In the genomic region with DNA sequence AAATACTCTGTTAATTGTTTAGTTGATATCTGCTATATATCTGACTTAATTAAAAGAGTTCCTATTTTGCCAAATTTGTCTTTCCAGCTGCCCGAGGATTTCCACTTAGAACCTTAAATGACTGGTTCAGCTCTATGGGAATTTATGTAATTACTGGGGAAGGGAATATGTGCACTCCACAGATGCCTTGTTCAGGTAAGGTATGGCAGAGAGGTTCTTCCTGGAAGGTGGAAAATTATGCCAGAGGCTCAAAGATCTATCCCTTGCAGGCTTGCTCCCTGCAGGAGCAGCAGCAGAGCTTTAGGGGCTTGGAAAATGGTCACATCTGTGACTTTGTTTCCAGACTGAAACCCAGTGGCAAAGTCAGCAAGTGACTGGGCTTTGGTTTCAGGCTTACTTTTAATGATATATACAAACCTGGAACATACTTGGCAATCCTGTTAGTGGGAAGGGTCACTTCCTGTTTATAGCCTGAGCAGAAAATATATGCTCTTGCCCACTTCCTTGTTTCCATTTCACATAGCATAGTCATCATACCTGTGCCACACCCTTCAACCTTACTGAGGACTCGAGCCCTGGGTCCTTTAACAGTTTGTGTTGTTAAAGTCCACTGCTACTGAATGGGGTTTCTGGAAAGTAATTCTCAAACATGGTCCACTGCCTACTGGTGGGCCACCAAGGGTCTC, we compare ENCODE assay signal across 15 cellular contexts. TPM values are rescaled to one million over a fixed set of nuclear protein-coding genes. Genes with fewer than 3 reads are reported as not detected.
DNase-seq lines count a peak whose midpoint lies in the region; ATAC-seq, FAIRE-seq and TF ChIP-seq lines count a peak whose summit lies in the region.
"Had no signal": no experiment of that assay in that cellular context is flagged by ENCODE, and none has a peak within 500 bp of the region (broad histone marks: within the 10 kb centered on the region; RNA-seq: fewer than 3 reads in every experiment).

No MANE protein-coding gene starts in this region.

- CTCF ChIA-PET in RWPE1 (lab: Yijun Ruan, JAX) = no interaction called here

- no peaks in the 10 kb centered on the region for H3K36me3 Mint-ChIP-seq in T-helper 17 cell (ENCODE audit: low read depth)
- H3K36me3 Mint-ChIP-seq: activated naive CD4-positive, alpha-beta T cell treated with anti-CD3 and anti-CD28 coated beads, Interleukin-2, amount 50 U/mL, for 24 hours had no signal

- ATAC-seq in T-helper 17 cell = no peak
- ATAC-seq in HG03196 (IDR thresholded peaks at IDR 0.05; ENCODE audit: unreplicated experiment) = no peak
- ATAC-seq: left lobe of liver had no signal

- H3K4me1 Mint-ChIP-seq in T-helper 17 cell = peaks cover 10% of the 10 kb centered on the region

- H3K9me3 ChIP-seq in T-helper 17 cell (ENCODE audit: control insufficient read depth, low read length, poor library complexity, severe bottlenecking) = no peaks in the 10 kb centered on the region

- H3K27me3 Mint-ChIP-seq in T-helper 17 cell = peaks cover 10% of the 10 kb centered on the region
- H3K27me3 Mint-ChIP-seq: activated naive CD4-positive, alpha-beta T cell treated with anti-CD3 and anti-CD28 coated beads, Interleukin-2, amount 50 U/mL, for 24 hours had no signal

- DNase-seq in GM12891 (ENCODE audit: insufficient read length, low spot score) = peak; percentile 26
- DNase-seq in H4 (ENCODE audit: low spot score) = peak; percentile 39
- DNase-seq in RWPE1 (ENCODE audit: low spot score) = peak; percentile 32
- peak; percentile 56 for DNase-seq in germinal center (ENCODE audit: low spot score)
- DNase-seq in T-helper 17 cell = no peak
- DNase-seq in NCI-H748 treated with DMSO at 0.1 percent for 48 hours (lab: John Stamatoyannopoulos, UW) = no peak
- no peak for DNase-seq in NCI-H226
- DNase-seq: NCI-H1436 treated with DMSO at 0.1 percent for 48 hours; occipital lobe; stimulated activated naive CD4-positive, alpha-beta T cell treated with Interleukin-2 at 50 U/mL for 16 hours; WERI-Rb-1 had no signal

- peak; percentile 79 for FAIRE-seq in GM12891 (lab: Jason Lieb, UNC)
- FAIRE-seq: frontal cortex had no signal

- H3K27ac ChIP-seq in RWPE1 = no peak overlapping the region
- H3K27ac ChIP-seq: WERI-Rb-1 had no signal

- TF ChIP-seq CTCF in RWPE1 (conservative IDR thresholded peaks at IDR 0.05; ENCODE audit: low read depth) = no peak

- no peak overlapping the region for H3K4me3 Mint-ChIP-seq in T-helper 17 cell
- H3K4me3 Mint-ChIP-seq: activated naive CD4-positive, alpha-beta T cell treated with anti-CD3 and anti-CD28 coated beads, Interleukin-2, amount 50 U/mL, for 24 hours had no signal

- no peak for TF ChIP-seq POLR2A in GM12891 (IDR thresholded peaks at IDR 0.05; ENCODE audit: low read depth, low read length)

- no peak overlapping the region for H3K27ac Mint-ChIP-seq in T-helper 17 cell
- H3K27ac Mint-ChIP-seq: activated naive CD4-positive, alpha-beta T cell treated with anti-CD3 and anti-CD28 coated beads, Interleukin-2, amount 50 U/mL, for 24 hours had no signal

- POLR2A ChIA-PET in RWPE1 (lab: Yijun Ruan, JAX; ENCODE audit: low non-redundant PET) = no interaction called here

TF ChIP-seq in GM12891, 5 proteins besides CTCF, POLR2A, EP300 and RAD21:
- TF ChIP-seq SPI1 (IDR thresholded peaks at IDR 0.05; ENCODE audit: low read depth, low read length) = peak; percentile 95
- no peak for TF ChIP-seq POU2F2 (IDR thresholded peaks at IDR 0.05; ENCODE audit: low read depth, low read length)
- TF ChIP-seq TAF1 (IDR thresholded peaks at IDR 0.05; ENCODE audit: low read depth, low read length) = no peak

RNA-seq across cellular contexts. Expression of a gene that starts 23.7 kb away (rescaled TPM):
- polyA plus RNA-seq in GM12891 (2012; ENCODE audit: low read depth, missing spikeins) = 0.23 TPM
- not detected in 2 replicates for total RNA-seq in H4 (2014; rRNA removed; shearing (Covaris generic))
- total RNA-seq in T-helper 17 cell = 1 to 10 TPM in 1 of 2 donors, under 1 TPM in 1; 0.91 to 1.7 TPM

RNA-seq across cellular contexts. Expression of a gene that starts 48.3 kb away (rescaled TPM):
- 13.8 TPM for polyA plus RNA-seq in GM12891 (2012; ENCODE audit: low read depth, missing spikeins)
- 28.0 and 29.8 TPM in 2 replicates for total RNA-seq in H4 (2014; rRNA removed; shearing (Covaris generic))
- total RNA-seq in T-helper 17 cell = 10 to 100 TPM in 1 of 2 donors, 1 to 10 TPM in 1; 9.1 to 10.6 TPM

RNA-seq across cellular contexts. Expression of a gene that starts 51.7 kb away (rescaled TPM):
- polyA plus RNA-seq in GM12891 (2012; ENCODE audit: low read depth, missing spikeins) = 0.85 TPM
- not detected in 2 replicates for total RNA-seq in H4 (2014; rRNA removed; shearing (Covaris generic))
- 1 to 10 TPM in 1 of 2 donors, under 1 TPM in 1; 0.90 to 2.1 TPM for total RNA-seq in T-helper 17 cell

RNA-seq across cellular contexts. Expression of a gene that starts 53.1 kb away (rescaled TPM):
- 0.71 TPM for polyA plus RNA-seq in GM12891 (2012; ENCODE audit: low read depth, missing spikeins)
- 4.2 and 4.5 TPM in 2 replicates for total RNA-seq in H4 (2014; rRNA removed; shearing (Covaris generic))
- under 1 TPM in 1 of 2 donors, not detected in 1; 0.42 TPM for total RNA-seq in T-helper 17 cell
- total RNA-seq: left lobe of liver had no signal

RNA-seq across cellular contexts. Expression of a gene that starts 57.2 kb away (rescaled TPM):
- 125 TPM for polyA plus RNA-seq in GM12891 (2012; ENCODE audit: low read depth, missing spikeins)
- total RNA-seq in H4 (2014; rRNA removed; shearing (Covaris generic)) = 4.0 and 7.1 TPM in 2 replicates
- 10 to 100 TPM; 43.7 to 96.1 TPM for total RNA-seq in T-helper 17 cell

Comparison
In these comparisons a context has a peak if more than half of its experiments do, and no peak if none do; other contexts are left out.
1. DNase-seq: peak in GM12891 (single experiment), H4 (single experiment), RWPE1 (single experiment) and germinal center (single experiment); none in T-helper 17 cell (0 of 3), NCI-H748 treated with DMSO at 0.1 percent for 48 hours (single experiment) and NCI-H226 (single experiment).